ENCODE assay signal across 7 cellular contexts in the genomic region with DNA sequence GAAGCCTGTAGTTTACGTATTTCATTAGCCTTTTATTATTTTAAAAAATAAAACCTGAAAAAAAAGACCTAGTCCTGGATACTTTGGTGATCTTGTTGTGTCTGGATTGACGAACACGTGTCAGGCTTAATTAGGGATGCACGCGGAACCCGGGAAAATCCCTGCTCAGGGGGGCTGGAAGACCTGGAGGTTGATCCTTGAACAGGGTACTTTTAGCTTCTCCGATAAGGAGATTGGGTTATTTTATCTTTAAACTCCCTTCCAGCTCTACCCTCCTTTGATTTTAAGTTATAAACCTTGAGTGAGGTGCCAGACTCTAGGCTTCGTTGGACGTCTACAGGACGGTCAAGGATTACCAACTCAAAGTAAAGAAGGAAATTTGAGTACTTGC. TPM values are rescaled to one million over a fixed set of nuclear protein-coding genes. Genes with fewer than 3 reads are reported as not detected.
A peak's percentile ranks its signal among the peaks of the same experiment; 100 is the strongest.
DNase-seq lines count a peak whose midpoint lies in the region; ATAC-seq, FAIRE-seq and TF ChIP-seq lines count a peak whose summit lies in the region.

No MANE protein-coding gene starts in this region.

- H3K79me2 ChIP-seq in HepG2 (ENCODE audit: insufficient read depth, low read length), result peaks cover 19% of the 10 kb centered on the region

- no peak for FAIRE-seq in HepG2 (lab: Jason Lieb, UNC)

- no peak overlapping the region for H3K27ac ChIP-seq in HepG2 (ENCODE audit: extremely low read length, insufficient read depth, low read length)
- H3K27ac ChIP-seq in tibial nerve, result peak overlapping the region in 2 of 4 donors; percentile 45 to 95

- H3K4me3 ChIP-seq in adipocyte (ENCODE audit: low read length) (peak overlapping the region; percentile 89), HepG2 (replicated peaks in 1 of 3; ENCODE audit: insufficient read depth in 1 of 3, low read depth in 2 of 3, low read length in 3 of 3) (peak overlapping the region; percentile 62 to 97 (median 84)), tibial nerve (peak overlapping the region; percentile 45 to 97 (median 80))

- POLR2A ChIA-PET in HepG2 (lab: Yijun Ruan, JAX), result interaction anchor here (0.7 to 2.8 kb wide), 19 partner anchors 8 to 325 kb away, joined by 3 to 37 read pairs (median 5); a partner anchor contains a TSS

- peaks cover 28% of the 10 kb centered on the region for H3K4me1 ChIP-seq in adipocyte (ENCODE audit: control insufficient read depth, insufficient read depth, low read length)
- peaks cover 24% of the 10 kb centered on the region for H3K4me1 ChIP-seq in HepG2 (ENCODE audit: insufficient read depth, low read length)
- peaks cover 0 to 53% (median 10%) of the 10 kb centered on the region in 4 donors for H3K4me1 ChIP-seq in tibial nerve

- intact Hi-C loops in HepG2 (cut with micrococcal nuclease; ENCODE audit: unreplicated experiment), result loop anchor here (2.0 kb wide), 2 partner anchors 27 to 79 kb away; a partner anchor contains a TSS

- TF ChIP-seq RAD21 in HepG2 (CRISPR knock-in tag; IDR thresholded peaks at IDR 0.05), result no peak

- no peak for TF ChIP-seq CTCF in HepG2 (CRISPR knock-in tag; IDR thresholded peaks at IDR 0.05)
- no peak for TF ChIP-seq CTCF in tibial nerve (IDR thresholded peaks at IDR 0.05)

- H3K4me2 ChIP-seq in HepG2 (ENCODE audit: low read depth, low read length), result peak overlapping the region; percentile 81

- TF ChIP-seq POLR2A in HepG2 (IDR thresholded peaks at IDR 0.05; ENCODE audit: insufficient read depth in 1 of 2, low read depth in 2 of 2, low read length in 2 of 2) (no peak), tibial nerve (IDR thresholded peaks at IDR 0.05) (no peak)

- CTCF ChIA-PET in HepG2 (lab: Yijun Ruan, JAX; ENCODE audit: low intra/inter-chr PET ratio, low total read pairs), result no interaction called here

- H3K9me3 ChIP-seq in adipocyte (ENCODE audit: control insufficient read depth, low read length) (peaks cover under 1% of the 10 kb centered on the region), HepG2 (ENCODE audit: low read length) (no peaks in the 10 kb centered on the region), tibial nerve (no peaks in the 10 kb centered on the region)

- no peaks in the 10 kb centered on the region for H3K27me3 ChIP-seq in adipocyte (replicated peaks; ENCODE audit: control insufficient read depth, insufficient read depth, low read length)
- no peaks in the 10 kb centered on the region; a peak in 1 of 5 replicates for H3K27me3 ChIP-seq in HepG2 (ENCODE audit: control insufficient read depth in 1 of 2, insufficient read depth in 2 of 2, low read length in 2 of 2)
- no peaks in the 10 kb centered on the region for H3K27me3 ChIP-seq in tibial nerve

- peak overlapping the region; percentile 60 for H3K9ac ChIP-seq in adipocyte (ENCODE audit: low read length)
- peak overlapping the region; percentile 91 for H3K9ac ChIP-seq in HepG2 (ENCODE audit: insufficient read depth, low read depth, low read length)

- TSS peak; percentile 91 for BruUV-seq in HepG2 (replicated peaks; lab: Mats Ljungman, UMichigan)

- ATAC-seq in GM19397 (IDR thresholded peaks at IDR 0.05; ENCODE audit: unreplicated experiment), result peak; percentile 12
- ATAC-seq in HG03066 (IDR thresholded peaks at IDR 0.05; ENCODE audit: low read depth, unreplicated experiment), result peak; percentile 26
- peak; percentile 19 for ATAC-seq in HepG2

- H3K36me3 ChIP-seq in adipocyte (ENCODE audit: control insufficient read depth, insufficient read depth, low read length, severe bottlenecking) (peaks cover 38% of the 10 kb centered on the region), HepG2 (replicated peaks in 1 of 2; ENCODE audit: control insufficient read depth in 1 of 2, insufficient read depth in 2 of 2, low read length in 2 of 2) (peaks cover 2 to 13% of the 10 kb centered on the region in 2 experiments; a peak in 3 of 5 replicates), tibial nerve (peaks cover 0 to 46% (median 0%) of the 10 kb centered on the region in 3 donors)

- no peaks in the 10 kb centered on the region for H4K20me1 ChIP-seq in HepG2 (ENCODE audit: insufficient read depth, low read length)

- TF ChIP-seq EP300 in HepG2 (IDR thresholded peaks at IDR 0.05; ENCODE audit: low read depth in 2 of 2, low read length in 2 of 2), result no peak
- no peak for TF ChIP-seq EP300 in HepG2 (CRISPR knock-in tag; IDR thresholded peaks at IDR 0.05; ENCODE audit: borderline replicate concordance)
- TF ChIP-seq EP300 in tibial nerve (IDR thresholded peaks at IDR 0.05), result no peak

- in situ Hi-C loops in HepG2 (cut with HindIII; ENCODE audit: extremely low pct_ligation_motif_present, low pct_unique_long_range_greater_than_20kb), result loop anchor here (5.0 kb wide), 1 partner anchor 56 kb away; no protein-coding TSS in a partner anchor

- H2AFZ ChIP-seq in HepG2 (ENCODE audit: low read length), result peak overlapping the region; percentile 93

- DNase-seq in adipocyte (ENCODE audit: low read depth), result no peak
- no peak for DNase-seq in HepG2 (ENCODE audit: low spot score)
- DNase-seq in tibial nerve (ENCODE audit: low spot score in 2 of 2), result no peak
- no peak for DNase-seq in nucleus accumbens (lab: John Stamatoyannopoulos, UW)
- DNase-seq in activated effector memory CD4-positive, alpha-beta T cell treated with anti-CD3 and anti-CD28 coated beads, Interleukin-2, amount 50 U/mL, for 16 hours, result no peak

- 6% methylated on average over 10 of the region's 10 CpGs for WGBS in HepG2 (ENCODE audit: low lambda C conversion rate)
- WGBS in tibial nerve, 2 donors, result 10 to 11% methylated on average over 10 of the region's 10 CpGs

RNA-seq across cellular contexts. Expression of a gene that starts 0.6 kb away (rescaled TPM):
- total RNA-seq in HepG2 (2016; rRNA removed; fragmentation: Illumina TruSeq; extraction: Trizol), result 7.8 and 8.2 TPM in 2 replicates
- 4.9 and 5.6 TPM in 2 replicates for total RNA-seq in HepG2 (2016; cell fraction: cytosol; rRNA removed; fragmentation: Illumina TruSeq; extraction: Trizol; ENCODE audit: low read depth)
- total RNA-seq in HepG2 (2016; cell fraction: insoluble cytoplasmic fraction; rRNA removed; fragmentation: Illumina TruSeq; extraction: Trizol), result 7.7 and 8.3 TPM in 2 replicates
- 8.0 and 8.4 TPM in 2 replicates for total RNA-seq in HepG2 (2016; cell fraction: membrane; rRNA removed; fragmentation: Illumina TruSeq; extraction: Trizol)
- 5.0 and 5.6 TPM in 2 replicates for total RNA-seq in HepG2 (2016; cell fraction: nucleus; rRNA removed; fragmentation: Illumina TruSeq; extraction: Trizol)
- 6.0 and 7.6 TPM in 2 replicates for polyA plus RNA-seq in HepG2 (2011; rRNA removed)
- 4.3 TPM in 2 replicates for polyA plus RNA-seq in HepG2 (2011; cell fraction: cytosol; rRNA removed)
- 15.5 and 19.3 TPM in 2 replicates for polyA plus RNA-seq in HepG2 (2011; cell fraction: nucleus; rRNA removed)
- 7.2 and 8.1 TPM in 2 replicates for polyA plus RNA-seq in HepG2 (2012)
- 2.2 and 2.3 TPM in 2 replicates for polyA plus RNA-seq in HepG2 (2016; cell fraction: cytosol; fragmentation: Illumina TruSeq; extraction: Trizol; ENCODE audit: low read depth)
- 7.5 and 8.9 TPM in 2 replicates for polyA plus RNA-seq in HepG2 (2016; cell fraction: insoluble cytoplasmic fraction; fragmentation: Illumina TruSeq; extraction: Trizol; ENCODE audit: low read depth)
- 3.7 and 4.1 TPM in 2 replicates for polyA plus RNA-seq in HepG2 (2016; cell fraction: membrane; fragmentation: Illumina TruSeq; extraction: Trizol; ENCODE audit: low read depth)
- polyA plus RNA-seq in HepG2 (2016; cell fraction: nucleus; fragmentation: Illumina TruSeq; extraction: Trizol; ENCODE audit: insufficient read depth, low read depth), result 14.1 and 16.5 TPM in 2 replicates
- polyA minus RNA-seq in HepG2 (2011; rRNA and poly(A)+ RNA removed; ENCODE audit: low replicate concordance), result 3.2 and 8.9 TPM in 2 replicates
- polyA minus RNA-seq in HepG2 (2011; cell fraction: cytosol; rRNA and poly(A)+ RNA removed), result 2.8 and 3.0 TPM in 2 replicates
- polyA minus RNA-seq in HepG2 (2011; cell fraction: nucleus; rRNA and poly(A)+ RNA removed), result 5.7 and 5.8 TPM in 2 replicates
- 10 to 100 TPM; 14.1 to 20.5 (median 16.9) TPM for total RNA-seq in tibial nerve

RNA-seq across cellular contexts. Expression of a gene that starts 28.7 kb away (rescaled TPM):
- 45.2 and 48.2 TPM in 2 replicates for total RNA-seq in HepG2 (2016; rRNA removed; fragmentation: Illumina TruSeq; extraction: Trizol)
- total RNA-seq in HepG2 (2016; cell fraction: cytosol; rRNA removed; fragmentation: Illumina TruSeq; extraction: Trizol; ENCODE audit: low read depth), result 182 and 196 TPM in 2 replicates
- total RNA-seq in HepG2 (2016; cell fraction: insoluble cytoplasmic fraction; rRNA removed; fragmentation: Illumina TruSeq; extraction: Trizol), result 45.7 and 49.4 TPM in 2 replicates
- total RNA-seq in HepG2 (2016; cell fraction: membrane; rRNA removed; fragmentation: Illumina TruSeq; extraction: Trizol), result 127 and 132 TPM in 2 replicates
- total RNA-seq in HepG2 (2016; cell fraction: nucleus; rRNA removed; fragmentation: Illumina TruSeq; extraction: Trizol), result 14.9 and 18.9 TPM in 2 replicates
- 22.5 and 28.8 TPM in 2 replicates for polyA plus RNA-seq in HepG2 (2011; rRNA removed)
- 13.4 and 24.1 TPM in 2 replicates for polyA plus RNA-seq in HepG2 (2011; cell fraction: cytosol; rRNA removed)
- 5.7 and 6.2 TPM in 2 replicates for polyA plus RNA-seq in HepG2 (2011; cell fraction: nucleus; rRNA removed)
- polyA plus RNA-seq in HepG2 (2012), result 34.3 and 43.7 TPM in 2 replicates
- 234 and 253 TPM in 2 replicates for polyA plus RNA-seq in HepG2 (2016; cell fraction: cytosol; fragmentation: Illumina TruSeq; extraction: Trizol; ENCODE audit: low read depth)
- polyA plus RNA-seq in HepG2 (2016; cell fraction: insoluble cytoplasmic fraction; fragmentation: Illumina TruSeq; extraction: Trizol; ENCODE audit: low read depth), result 43.8 and 48.4 TPM in 2 replicates
- polyA plus RNA-seq in HepG2 (2016; cell fraction: membrane; fragmentation: Illumina TruSeq; extraction: Trizol; ENCODE audit: low read depth), result 121 and 145 TPM in 2 replicates
- 27.4 and 30.9 TPM in 2 replicates for polyA plus RNA-seq in HepG2 (2016; cell fraction: nucleus; fragmentation: Illumina TruSeq; extraction: Trizol; ENCODE audit: insufficient read depth, low read depth)
- polyA minus RNA-seq in HepG2 (2011; rRNA and poly(A)+ RNA removed; ENCODE audit: low replicate concordance), result 1.9 and 2.1 TPM in 2 replicates
- 3.4 and 7.3 TPM in 2 replicates for polyA minus RNA-seq in HepG2 (2011; cell fraction: cytosol; rRNA and poly(A)+ RNA removed)
- polyA minus RNA-seq in HepG2 (2011; cell fraction: nucleus; rRNA and poly(A)+ RNA removed), result 10.8 and 11.4 TPM in 2 replicates
- 10 to 100 TPM; 18.6 to 76.0 (median 44.9) TPM for total RNA-seq in tibial nerve

RNA-seq across cellular contexts. Expression of a gene that starts 28.9 kb away (rescaled TPM):
- total RNA-seq in HepG2 (2016; rRNA removed; fragmentation: Illumina TruSeq; extraction: Trizol) (2.6 and 4.4 TPM in 2 replicates), tibial nerve (10 to 100 TPM in 2 of 4 donors, 1 to 10 TPM in 2; 4.1 to 14.2 (median 8.3) TPM)
- total RNA-seq in HepG2 (2016; cell fraction: cytosol; rRNA removed; fragmentation: Illumina TruSeq; extraction: Trizol; ENCODE audit: low read depth), result 2.1 and 2.2 TPM in 2 replicates
- 2.2 and 4.0 TPM in 2 replicates for total RNA-seq in HepG2 (2016; cell fraction: insoluble cytoplasmic fraction; rRNA removed; fragmentation: Illumina TruSeq; extraction: Trizol)
- 2.5 and 3.6 TPM in 2 replicates for total RNA-seq in HepG2 (2016; cell fraction: membrane; rRNA removed; fragmentation: Illumina TruSeq; extraction: Trizol)
- total RNA-seq in HepG2 (2016; cell fraction: nucleus; rRNA removed; fragmentation: Illumina TruSeq; extraction: Trizol), result 3.9 and 4.6 TPM in 2 replicates
- polyA plus RNA-seq in HepG2 (2011; rRNA removed), result 2.2 and 2.4 TPM in 2 replicates
- polyA plus RNA-seq in HepG2 (2011; cell fraction: cytosol; rRNA removed), result 1.8 and 1.9 TPM in 2 replicates
- 3.2 and 4.1 TPM in 2 replicates for polyA plus RNA-seq in HepG2 (2011; cell fraction: nucleus; rRNA removed)
- polyA plus RNA-seq in HepG2 (2012), result 1.9 and 2.7 TPM in 2 replicates
- polyA plus RNA-seq in HepG2 (2016; cell fraction: cytosol; fragmentation: Illumina TruSeq; extraction: Trizol; ENCODE audit: low read depth), result 1.0 and 1.5 TPM in 2 replicates
- polyA plus RNA-seq in HepG2 (2016; cell fraction: insoluble cytoplasmic fraction; fragmentation: Illumina TruSeq; extraction: Trizol; ENCODE audit: low read depth), result 1.4 and 1.8 TPM in 2 replicates
- 2.2 TPM in 2 replicates for polyA plus RNA-seq in HepG2 (2016; cell fraction: membrane; fragmentation: Illumina TruSeq; extraction: Trizol; ENCODE audit: low read depth)
- polyA plus RNA-seq in HepG2 (2016; cell fraction: nucleus; fragmentation: Illumina TruSeq; extraction: Trizol; ENCODE audit: insufficient read depth, low read depth), result 5.5 and 6.9 TPM in 2 replicates
- 2.7 and 3.5 TPM in 2 replicates for polyA minus RNA-seq in HepG2 (2011; rRNA and poly(A)+ RNA removed; ENCODE audit: low replicate concordance)
- 1.4 and 2.6 TPM in 2 replicates for polyA minus RNA-seq in HepG2 (2011; cell fraction: cytosol; rRNA and poly(A)+ RNA removed)
- polyA minus RNA-seq in HepG2 (2011; cell fraction: nucleus; rRNA and poly(A)+ RNA removed), result 8.1 and 9.9 TPM in 2 replicates
